Comparison of ENCODE assay signal across 16 cellular contexts in the genomic region with DNA sequence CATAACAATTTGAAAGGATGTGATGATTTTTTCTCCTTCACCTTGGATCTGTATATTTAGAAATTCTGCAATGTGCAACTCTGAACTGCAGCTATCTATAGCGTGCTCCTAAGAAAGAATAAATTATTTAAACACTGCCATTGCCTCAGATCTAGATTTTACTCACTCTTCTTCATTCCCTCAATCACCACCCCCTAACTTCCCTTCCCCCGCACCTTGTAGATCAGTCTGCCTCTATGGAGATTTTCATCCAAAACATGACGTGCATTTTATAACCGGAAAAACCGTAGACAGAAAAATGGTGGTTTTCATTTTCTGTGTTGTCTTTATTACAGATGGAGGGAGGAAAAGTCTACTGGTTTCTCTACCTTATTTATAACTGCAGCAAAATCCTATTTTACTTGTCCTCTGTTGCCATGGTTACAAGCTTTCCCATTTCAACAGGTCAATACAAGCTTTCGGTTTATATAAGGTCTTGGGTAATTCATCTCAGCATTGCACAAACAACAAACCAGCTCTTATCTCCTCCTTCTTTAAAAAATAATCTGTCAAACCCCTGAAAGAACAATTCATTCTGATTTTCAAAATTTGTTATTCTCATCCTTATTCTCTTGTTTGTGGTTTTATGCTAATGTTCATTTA.
DNase-seq lines count a peak whose midpoint lies in the region; ATAC-seq, FAIRE-seq and TF ChIP-seq lines count a peak whose summit lies in the region.
"Had no signal": no experiment of that assay in that cellular context is flagged by ENCODE, and none has a peak within 500 bp of the region (broad histone marks: within the 10 kb centered on the region; RNA-seq: fewer than 3 reads in every experiment).

No MANE protein-coding gene starts in this region.

- no peak for TF ChIP-seq CTCF in A549 (IDR thresholded peaks at IDR 0.05)

- H3K27ac ChIP-seq in A549 (peak overlapping the region in 1 of 2 experiments; percentile 24; a peak in 2 of 6 replicates), SK-N-MC (peak overlapping the region; percentile 57)

- H3K4me3 ChIP-seq in A549 = no peak overlapping the region
- H3K4me3 ChIP-seq in SK-N-MC = peak overlapping the region; percentile 51
- H3K4me3 ChIP-seq: mucosa of descending colon had no signal

- FAIRE-seq in A549 (lab: Jason Lieb, UNC) = no peak

- peak overlapping the region; percentile 40; the same call in 2 of the 3 replicates for H3K4me2 ChIP-seq in A549

- no peaks in the 10 kb centered on the region for H3K36me3 ChIP-seq in SK-N-MC (ENCODE audit: insufficient read depth, low read length)

- TF ChIP-seq RAD21 in A549 (conservative IDR thresholded peaks at IDR 0.05 in 1 of 2, IDR thresholded peaks at IDR 0.05 in 1 of 2) = no peak

- WGBS in A549 (ENCODE audit: missing lambda C conversion rate) = 44% methylated on average over 6 of the region's 6 CpGs

- no peaks in the 10 kb centered on the region for H3K9me3 ChIP-seq in A549
- H3K9me3 ChIP-seq in SK-N-MC (ENCODE audit: low read depth, low read length) = no peaks in the 10 kb centered on the region

- ATAC-seq in A549 = no peak
- ATAC-seq in HG02798 (IDR thresholded peaks at IDR 0.05; ENCODE audit: poor library complexity, unreplicated experiment) = no peak
- no peak for ATAC-seq in HG03439 (IDR thresholded peaks at IDR 0.05; ENCODE audit: unreplicated experiment)
- ATAC-seq: activated CD4-positive, CD25-positive, alpha-beta regulatory T cell treated with anti-CD3 and anti-CD28 coated beads, Interleukin-2, amount 50 U/mL, for 24 hours; mucosa of descending colon had no signal

- H3K9ac ChIP-seq in SK-N-MC (ENCODE audit: insufficient read length) = no peak overlapping the region

- no peak for TF ChIP-seq EP300 in A549 (IDR thresholded peaks at IDR 0.05)

- no peak for TF ChIP-seq POLR2A in A549 (IDR thresholded peaks at IDR 0.05; ENCODE audit: low read length)

- POLR2A ChIA-PET in A549 (lab: Yijun Ruan, JAX) = interaction anchor here (1.1 to 1.2 kb wide), 3 partner anchors 808 to 898 kb away, joined by 3 to 6 read pairs (median 4); a partner anchor contains a TSS

- peaks cover 23% of the 10 kb centered on the region for H3K4me1 ChIP-seq in A549

- CTCF ChIA-PET in A549 (lab: Yijun Ruan, JAX) = interaction anchor here (0.6 to 3.9 kb wide), 22 partner anchors 8 to 1829 kb away, joined by 3 to 50 read pairs (median 3); a partner anchor contains a TSS

- peak in 1 of 2 experiments; percentile 30 for DNase-seq in A549 (ENCODE audit: low read depth in 1 of 2, low spot score in 1 of 2)
- DNase-seq in NCI-H1092 treated with DMSO at 0.1 percent for 48 hours (lab: John Stamatoyannopoulos, UW) = peak; percentile 39
- DNase-seq in SK-N-MC (ENCODE audit: low read depth, low spot score) = no peak
- DNase-seq in inferior parietal cortex (ENCODE audit: extremely low spot score) = peak; percentile 55
- DNase-seq in AG20443 (ENCODE audit: low spot score) = no peak
- DNase-seq in germinal center (ENCODE audit: low spot score) = no peak
- DNase-seq: CD8-positive, alpha-beta memory T cell; cerebellar nuclear complex; mucosa of descending colon; NCI-H2107; NCI-H82; occipital lobe; Right ventricle myocardium superior had no signal

TF ChIP-seq in A549, 52 proteins besides CTCF, POLR2A, EP300 and RAD21:
- TF ChIP-seq MYC (IDR thresholded peaks at IDR 0.05; ENCODE audit: borderline replicate concordance, low read length) (no peak), BHLHE40 (IDR thresholded peaks at IDR 0.05; ENCODE audit: low read depth, low read length) (no peak), CHD2 (IDR thresholded peaks at IDR 0.05; ENCODE audit: low read length, partially characterized antibody) (no peak), NPAS2 (CRISPR knock-in tag; IDR thresholded peaks at IDR 0.05; ENCODE audit: borderline replicate concordance) (no peak), GATA3 (IDR thresholded peaks at IDR 0.05; ENCODE audit: borderline replicate concordance) (no peak), ZFP36 (IDR thresholded peaks at IDR 0.05; ENCODE audit: borderline replicate concordance, partially characterized antibody) (no peak), KDM5A (IDR thresholded peaks at IDR 0.05) (no peak)
TF ChIP-seq in A549: peak in this region for 0.

Comparison
In these comparisons a context has a peak if more than half of its experiments do, and no peak if none do; other contexts are left out.
1. DNase-seq: peak in NCI-H1092 treated with DMSO at 0.1 percent for 48 hours (single experiment) and inferior parietal cortex (single experiment); none in SK-N-MC (single experiment), AG20443 (single experiment) and germinal center (single experiment).